23 cellular contexts compared by ENCODE assay signal in the genomic region with DNA sequence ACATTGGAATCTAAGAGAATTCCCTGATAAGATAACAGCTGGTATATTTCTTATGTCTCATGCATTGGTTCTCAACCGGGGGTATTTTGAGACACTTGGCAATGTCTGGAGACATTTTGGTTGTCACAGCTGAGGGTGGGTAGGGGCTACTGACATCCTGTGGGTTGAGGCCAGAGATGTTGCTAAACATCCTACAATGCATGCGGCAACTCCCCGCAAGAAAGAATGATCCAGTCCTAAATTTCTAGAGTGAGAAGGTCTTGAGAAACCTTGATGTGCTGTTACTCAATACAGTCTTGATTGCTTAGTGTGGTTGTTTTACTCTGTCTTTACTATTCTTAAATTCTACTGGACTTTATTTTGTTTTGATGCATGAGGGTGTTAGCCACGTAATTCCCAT.
"Had no signal": no experiment of that assay in that cellular context is flagged by ENCODE, and none has a peak within 500 bp of the region (broad histone marks: within the 10 kb centered on the region; RNA-seq: fewer than 3 reads in every experiment).

No MANE protein-coding gene starts in this region.

- H3K27ac ChIP-seq: body of pancreas, gastroesophageal sphincter, stomach, suprapubic skin, tibial nerve had no signal

- H3K36me3 Mint-ChIP-seq: activated CD4-positive, alpha-beta memory T cell treated with anti-CD3 and anti-CD28 coated beads for 36 hours; activated naive CD8-positive, alpha-beta T cell treated with anti-CD3 and anti-CD28 coated beads, Interleukin-2, amount 10 ng/mL, durations not matched to agents 7 days and 5 days; memory B cell; natural killer cell treated with Interleukin-12 subunit alpha and Interleukin-12 subunit beta and Interleukin-15 and Interleukin-18, amount 100 ng/mL, for 72 hours had no signal

- H3K36me3 ChIP-seq: gastroesophageal sphincter, stomach, suprapubic skin, tibial nerve had no signal

- H3K4me1 ChIP-seq: body of pancreas, gastroesophageal sphincter, stomach, suprapubic skin, tibial nerve had no signal

- H3K4me3 Mint-ChIP-seq: activated CD4-positive, alpha-beta memory T cell treated with anti-CD3 and anti-CD28 coated beads for 36 hours; activated naive CD4-positive, alpha-beta T cell treated with anti-CD3 and anti-CD28 coated beads for 36 hours; activated naive CD8-positive, alpha-beta T cell treated with anti-CD3 and anti-CD28 coated beads, Interleukin-2, amount 10 ng/mL, durations not matched to agents 7 days and 5 days; memory B cell; natural killer cell treated with Interleukin-12 subunit alpha and Interleukin-12 subunit beta and Interleukin-15 and Interleukin-18, amount 100 ng/mL, for 72 hours; T-helper 17 cell had no signal

- H3K9me3 ChIP-seq: body of pancreas, gastroesophageal sphincter, stomach, suprapubic skin, tibial nerve had no signal

- H3K4me3 ChIP-seq: body of pancreas, gastroesophageal sphincter, stomach, suprapubic skin, tibial nerve had no signal

- H3K27ac Mint-ChIP-seq: activated CD4-positive, alpha-beta memory T cell treated with anti-CD3 and anti-CD28 coated beads for 36 hours; activated naive CD4-positive, alpha-beta T cell treated with anti-CD3 and anti-CD28 coated beads for 36 hours; activated naive CD8-positive, alpha-beta T cell treated with anti-CD3 and anti-CD28 coated beads, Interleukin-2, amount 10 ng/mL, durations not matched to agents 7 days and 5 days; memory B cell; natural killer cell treated with Interleukin-12 subunit alpha and Interleukin-12 subunit beta and Interleukin-15 and Interleukin-18, amount 100 ng/mL, for 72 hours; progenitor cell of endocrine pancreas; T-helper 17 cell had no signal

- H3K27me3 ChIP-seq: body of pancreas, gastroesophageal sphincter, stomach, suprapubic skin, tibial nerve had no signal

- H3K27me3 Mint-ChIP-seq: activated CD4-positive, alpha-beta memory T cell treated with anti-CD3 and anti-CD28 coated beads for 36 hours; progenitor cell of endocrine pancreas; T-helper 17 cell had no signal

- H3K9me3 Mint-ChIP-seq: activated CD4-positive, alpha-beta memory T cell treated with anti-CD3 and anti-CD28 coated beads for 36 hours; activated naive CD4-positive, alpha-beta T cell treated with anti-CD3 and anti-CD28 coated beads for 36 hours; activated naive CD8-positive, alpha-beta T cell treated with anti-CD3 and anti-CD28 coated beads, Interleukin-2, amount 10 ng/mL, durations not matched to agents 7 days and 5 days; memory B cell; natural killer cell treated with Interleukin-12 subunit alpha and Interleukin-12 subunit beta and Interleukin-15 and Interleukin-18, amount 100 ng/mL, for 72 hours had no signal

- DNase-seq: activated CD4-positive, alpha-beta memory T cell treated with anti-CD3 and anti-CD28 coated beads for 36 hours; activated CD4-positive, alpha-beta T cell treated with anti-CD3 and anti-CD28 coated beads for 4 hours; activated CD4-positive, CD25-positive, alpha-beta regulatory T cell; activated effector memory CD4-positive, alpha-beta T cell treated with Interleukin-2 at 50 U/mL for 16 hours; activated naive CD4-positive, alpha-beta T cell treated with anti-CD3 and anti-CD28 coated beads for 36 hours; activated naive CD8-positive, alpha-beta T cell treated with anti-CD3 and anti-CD28 coated beads, Interleukin-2, amount 10 ng/mL, durations not matched to agents 7 days and 5 days; activated T-cell treated with anti-CD3 and anti-CD28 coated beads, Interleukin-2, amount 50 U/mL, for 48 hours; body of pancreas; dermis blood vessel endothelial cell; effector CD8-positive, alpha-beta T cell; head of caudate nucleus; hypothalamus; left cardiac atrium; retina; stimulated activated CD4-positive, alpha-beta T cell treated with anti-CD3 and anti-CD28 coated beads, Interleukin-12 subunit alpha, Interleukin-12 subunit beta, amount 100 ng/mL, for 4 hours; stomach; T-helper 17 cell had no signal

- H3K4me1 Mint-ChIP-seq: activated naive CD8-positive, alpha-beta T cell treated with anti-CD3 and anti-CD28 coated beads, Interleukin-2, amount 10 ng/mL, durations not matched to agents 7 days and 5 days; memory B cell; T-helper 17 cell had no signal
